In the genomic region with DNA sequence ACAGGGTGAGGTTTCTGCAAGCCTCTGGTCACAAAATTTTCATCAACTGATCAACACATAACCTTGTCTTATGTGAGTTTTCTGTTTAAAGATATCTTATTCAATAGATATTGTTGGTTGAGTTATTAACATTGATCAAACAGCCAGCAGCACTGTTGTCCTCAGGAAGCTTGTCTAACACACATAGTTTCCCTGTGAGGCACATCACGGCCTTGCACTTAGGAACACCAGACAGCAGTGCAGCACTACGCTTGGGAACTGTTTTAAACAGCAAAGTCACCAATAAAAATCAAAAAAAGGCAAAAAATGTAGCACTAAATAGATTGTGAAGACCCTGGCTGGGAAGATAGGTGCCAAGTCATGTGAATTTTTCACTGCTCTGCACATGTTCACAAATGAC, we compare ENCODE assay signal across 27 cellular contexts. TPM values are rescaled to one million over a fixed set of nuclear protein-coding genes. Genes with fewer than 3 reads are reported as not detected.
"Had no signal": no experiment of that assay in that cellular context is flagged by ENCODE, and none has a peak within 500 bp of the region (broad histone marks: within the 10 kb centered on the region; RNA-seq: fewer than 3 reads in every experiment).

No MANE protein-coding gene starts in this region.

- DNase-seq: colonic mucosa; effector CD8-positive, alpha-beta T cell; endodermal cell; esophagus squamous epithelium; foreskin melanocyte; glutamatergic neuron; heart right ventricle; hippocampal formation; left cardiac atrium; left lung; mesendoderm; midbrain; naive thymus-derived CD8-positive, alpha-beta T cell; pancreas; psoas muscle; right cardiac atrium; stimulated activated CD4-positive, alpha-beta T cell treated with anti-CD3 and anti-CD28 coated beads, Interleukin-15, amount 100 ng/mL, for 24 hours; stimulated activated CD4-positive, alpha-beta T cell treated with anti-CD3 and anti-CD28 coated beads, Interleukin-2, amount 100 ng/mL, for 48 hours; stimulated activated naive CD4-positive, alpha-beta T cell; stimulated activated naive CD8-positive, alpha-beta T cell treated with anti-CD3 and anti-CD28 coated beads, Interleukin-15, amount 100 ng/mL, for 72 hours; transverse colon had no signal

- H3K9me3 Mint-ChIP-seq: dendritic cell treated with granulocyte-macrophage colony-stimulating factor and Interleukin-4, amounts not matched to agents 40 ng/mL and 50 ng/mL, for 4 days; naive thymus-derived CD8-positive, alpha-beta T cell; neural crest cell; stimulated activated naive CD8-positive, alpha-beta T cell treated with anti-CD3 and anti-CD28 coated beads, Interleukin-15, amount 100 ng/mL, for 72 hours had no signal

- H3K4me3 Mint-ChIP-seq: dendritic cell treated with granulocyte-macrophage colony-stimulating factor and Interleukin-4, amounts not matched to agents 40 ng/mL and 50 ng/mL, for 4 days; endodermal cell; naive thymus-derived CD8-positive, alpha-beta T cell; neural crest cell; stimulated activated naive CD8-positive, alpha-beta T cell treated with anti-CD3 and anti-CD28 coated beads, Interleukin-15, amount 100 ng/mL, for 72 hours had no signal

- H3K4me3 ChIP-seq: colonic mucosa, esophagus squamous epithelium, heart right ventricle, left lung, pancreas, psoas muscle, skin epidermis, suprapubic skin, transverse colon had no signal

- H3K9me3 ChIP-seq: colonic mucosa, esophagus squamous epithelium, heart right ventricle, left lung, neutrophil, pancreas, psoas muscle, suprapubic skin, transverse colon had no signal

- H3K4me1 ChIP-seq: colonic mucosa, pancreas had no signal

- H3K27ac ChIP-seq: colonic mucosa, esophagus squamous epithelium, heart right ventricle, left lung, neutrophil, pancreas, psoas muscle, skin epidermis, suprapubic skin, transverse colon had no signal

- H3K27me3 ChIP-seq: colonic mucosa, esophagus squamous epithelium, heart right ventricle, left lung, neutrophil, pancreas, suprapubic skin, transverse colon had no signal

- H3K27ac Mint-ChIP-seq: dendritic cell treated with granulocyte-macrophage colony-stimulating factor and Interleukin-4, amounts not matched to agents 40 ng/mL and 50 ng/mL, for 4 days; endodermal cell; naive thymus-derived CD8-positive, alpha-beta T cell; stimulated activated naive CD8-positive, alpha-beta T cell treated with anti-CD3 and anti-CD28 coated beads, Interleukin-15, amount 100 ng/mL, for 72 hours had no signal

- H3K36me3 ChIP-seq: colonic mucosa, pancreas, transverse colon had no signal

- ATAC-seq: heart right ventricle; left cardiac atrium; left lung; naive thymus-derived CD8-positive, alpha-beta T cell; pancreas; right cardiac atrium had no signal

- H3K4me1 Mint-ChIP-seq: endodermal cell had no signal

- H3K27me3 Mint-ChIP-seq: dendritic cell treated with granulocyte-macrophage colony-stimulating factor and Interleukin-4, amounts not matched to agents 40 ng/mL and 50 ng/mL, for 4 days; stimulated activated naive CD8-positive, alpha-beta T cell treated with anti-CD3 and anti-CD28 coated beads, Interleukin-15, amount 100 ng/mL, for 72 hours had no signal

- H3K36me3 Mint-ChIP-seq: naive thymus-derived CD8-positive, alpha-beta T cell had no signal

RNA-seq across cellular contexts. Expression of gene VDR, which starts 29.1 kb away (rescaled TPM):
- total RNA-seq: lung microvascular endothelial cell, neural crest cell had no signal
